In the genomic region with DNA sequence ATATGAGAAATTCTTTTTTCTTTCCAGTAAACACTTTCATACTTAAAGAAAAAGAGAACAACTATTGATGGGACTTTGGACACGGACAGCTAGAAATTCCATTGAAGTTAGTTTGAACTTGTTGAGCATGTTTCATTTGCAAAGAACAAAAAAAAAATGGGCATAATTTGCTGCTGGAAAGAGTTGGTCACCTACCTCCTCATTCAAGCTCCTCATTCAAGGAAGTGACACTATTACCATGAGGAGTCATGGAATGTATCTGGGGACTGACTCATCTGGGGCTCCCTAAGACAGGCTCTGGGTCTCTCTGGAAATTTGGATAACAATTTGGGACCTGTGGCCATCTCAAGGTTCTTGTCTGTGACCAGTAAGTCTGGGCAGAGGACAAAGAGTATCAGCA, we compare ENCODE assay signal across 16 cellular contexts. TPM values are rescaled to one million over a fixed set of nuclear protein-coding genes. Genes with fewer than 3 reads are reported as not detected.
DNase-seq lines count a peak whose midpoint lies in the region; ATAC-seq and TF ChIP-seq lines count a peak whose summit lies in the region.
"Had no signal": no experiment of that assay in that cellular context is flagged by ENCODE, and none has a peak within 500 bp of the region (broad histone marks: within the 10 kb centered on the region; RNA-seq: fewer than 3 reads in every experiment).

No MANE protein-coding gene starts in this region.

- ATAC-seq in esophagus mucosa, result peak; percentile 86
- ATAC-seq in left colon, result no peak
- no peak for ATAC-seq in GM21360 (IDR thresholded peaks at IDR 0.05; ENCODE audit: unreplicated experiment)
- ATAC-seq: naive thymus-derived CD8-positive, alpha-beta T cell; right cardiac atrium had no signal

- peak; percentile 55 for DNase-seq in GM03348 (ENCODE audit: low spot score)
- peak; percentile 73 for DNase-seq in RPMI7951 (ENCODE audit: low read depth)
- DNase-seq in renal cortical epithelial cell (ENCODE audit: low read depth), result peak; percentile 63
- no peak for DNase-seq in endothelial cell (ENCODE audit: low spot score)
- DNase-seq in progenitor cell of endocrine pancreas (ENCODE audit: low spot score, unreplicated experiment), result no peak
- DNase-seq in left colon, result no peak
- DNase-seq: activated T-cell treated with anti-CD3 and anti-CD28 coated beads, Interleukin-2, amount 50 U/mL, for 1 hour; CD8-positive, alpha-beta memory T cell; GOT3; MV-4-11; naive thymus-derived CD8-positive, alpha-beta T cell; NCI-H2227 treated with DMSO at 0.1 percent for 48 hours; right cardiac atrium had no signal

- H3K9me3 Mint-ChIP-seq in endothelial cell (ENCODE audit: unreplicated experiment) (no peaks in the 10 kb centered on the region), progenitor cell of endocrine pancreas (ENCODE audit: low read depth) (no peaks in the 10 kb centered on the region)
- H3K9me3 Mint-ChIP-seq: CD8-positive, alpha-beta memory T cell; naive thymus-derived CD8-positive, alpha-beta T cell had no signal

- intact Hi-C loops in left colon (cut with DNase I, micrococcal nuclease), result no loop called here

- H3K27ac Mint-ChIP-seq in endothelial cell (ENCODE audit: unreplicated experiment) (no peak overlapping the region), progenitor cell of endocrine pancreas (no peak overlapping the region)
- H3K27ac Mint-ChIP-seq: naive thymus-derived CD8-positive, alpha-beta T cell; stimulated activated naive CD8-positive, alpha-beta T cell treated with anti-CD3 and anti-CD28 coated beads, Interleukin-15, Interleukin-2, amounts not matched to agents 100 ng/mL and 50 ng/mL, for 24 hours had no signal

- H3K36me3 Mint-ChIP-seq in endothelial cell (ENCODE audit: low read depth, unreplicated experiment) (no peaks in the 10 kb centered on the region), progenitor cell of endocrine pancreas (ENCODE audit: insufficient read depth) (no peaks in the 10 kb centered on the region)

- H3K4me3 Mint-ChIP-seq in endothelial cell (ENCODE audit: unreplicated experiment) (no peak overlapping the region), progenitor cell of endocrine pancreas (ENCODE audit: low read depth) (no peak overlapping the region)
- H3K4me3 Mint-ChIP-seq: CD8-positive, alpha-beta memory T cell; naive thymus-derived CD8-positive, alpha-beta T cell; stimulated activated naive CD8-positive, alpha-beta T cell treated with anti-CD3 and anti-CD28 coated beads, Interleukin-15, Interleukin-2, amounts not matched to agents 100 ng/mL and 50 ng/mL, for 24 hours had no signal

- H3K4me1 Mint-ChIP-seq in endothelial cell (ENCODE audit: unreplicated experiment), result peaks cover 13% of the 10 kb centered on the region
- H3K4me1 Mint-ChIP-seq in progenitor cell of endocrine pancreas (ENCODE audit: low read depth), result peaks cover 5% of the 10 kb centered on the region
- H3K4me1 Mint-ChIP-seq: CD8-positive, alpha-beta memory T cell; naive thymus-derived CD8-positive, alpha-beta T cell had no signal

- no peak for TF ChIP-seq CTCF in endothelial cell (IDR thresholded peaks at IDR 0.05; ENCODE audit: unreplicated experiment)
- TF ChIP-seq CTCF in progenitor cell of endocrine pancreas (IDR thresholded peaks at IDR 0.05; ENCODE audit: unreplicated experiment), result no peak

- H3K27me3 Mint-ChIP-seq in endothelial cell (ENCODE audit: unreplicated experiment) (peaks cover 1% of the 10 kb centered on the region), progenitor cell of endocrine pancreas (no peaks in the 10 kb centered on the region)
- H3K27me3 Mint-ChIP-seq: CD8-positive, alpha-beta memory T cell; naive thymus-derived CD8-positive, alpha-beta T cell; stimulated activated naive CD8-positive, alpha-beta T cell treated with anti-CD3 and anti-CD28 coated beads, Interleukin-15, Interleukin-2, amounts not matched to agents 100 ng/mL and 50 ng/mL, for 24 hours had no signal

RNA-seq across cellular contexts. Expression of a gene that starts 50.4 kb away (rescaled TPM):
- 3.9 and 10.2 TPM in 2 replicates for total RNA-seq in RPMI7951 (2014; rRNA removed; shearing (Covaris generic))
- total RNA-seq in esophagus mucosa, result 8.2 TPM
- total RNA-seq in renal cortical epithelial cell, result 6.6 and 7.1 TPM in 2 replicates
- 2.5 TPM for total RNA-seq in endothelial cell (ENCODE audit: unreplicated experiment)
- total RNA-seq in progenitor cell of endocrine pancreas, result 6.3 and 6.4 TPM in 2 replicates
- total RNA-seq in left colon, result 1 to 10 TPM; 5.2 to 5.7 TPM

Comparison
In these comparisons a context has a peak if more than half of its experiments do, and no peak if none do; other contexts are left out.
1. DNase-seq: peak in GM03348 (single experiment), RPMI7951 (single experiment) and renal cortical epithelial cell (single experiment); none in endothelial cell (single experiment), progenitor cell of endocrine pancreas (single experiment) and left colon (0 of 2).